In the genomic region with DNA sequence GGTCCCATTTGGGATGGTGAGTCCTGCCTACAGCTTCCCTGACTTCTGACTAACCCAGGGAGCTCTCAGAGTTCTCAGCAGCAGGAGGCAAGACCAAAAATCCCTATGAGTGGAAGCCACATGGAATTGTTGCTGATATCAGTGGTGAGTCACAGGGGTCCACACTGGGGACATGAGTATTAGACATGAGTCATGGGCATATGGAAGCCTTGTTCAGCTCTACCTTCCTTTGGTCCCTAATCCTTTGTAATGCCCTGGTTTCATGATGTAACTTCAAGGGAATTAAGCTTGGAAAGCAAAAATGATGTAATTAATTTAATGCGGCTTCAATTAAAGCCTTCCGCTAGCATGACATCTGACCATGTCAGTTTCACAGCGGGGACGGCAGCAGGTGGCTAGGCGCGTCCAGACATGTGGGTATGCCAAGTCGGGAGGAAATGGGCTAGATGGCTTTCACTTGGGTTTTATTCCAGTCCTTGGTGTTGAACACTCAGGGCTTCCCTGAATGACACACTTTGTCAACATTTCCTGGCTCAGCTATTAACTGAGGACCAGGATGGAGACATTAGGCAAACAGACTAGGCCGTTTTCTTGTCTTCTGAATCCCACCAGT, we compare ENCODE assay signal across 1 cellular context.
TF ChIP-seq lines count a peak whose summit lies in the region.

No MANE protein-coding gene starts in this region.

TF ChIP-seq in HepG2, 621 proteins besides CTCF, POLR2A, EP300 and RAD21:
- TF ChIP-seq SSRP1 (CRISPR knock-in tag; IDR thresholded peaks at IDR 0.05) (no peak), HOXA5 (CRISPR knock-in tag; IDR thresholded peaks at IDR 0.05) (no peak), ZNF354B (CRISPR knock-in tag; IDR thresholded peaks at IDR 0.05) (no peak), ZNF367 (CRISPR knock-in tag; IDR thresholded peaks at IDR 0.05; ENCODE audit: borderline replicate concordance) (no peak), THAP11 (CRISPR knock-in tag; IDR thresholded peaks at IDR 0.05) (no peak), ZNF264 (CRISPR knock-in tag; IDR thresholded peaks at IDR 0.05) (no peak), BRCA1 (CRISPR knock-in tag; IDR thresholded peaks at IDR 0.05) (no peak), TMF1 (CRISPR knock-in tag; IDR thresholded peaks at IDR 0.05; ENCODE audit: low read depth) (no peak), RARG (CRISPR knock-in tag; IDR thresholded peaks at IDR 0.05; ENCODE audit: low read depth) (no peak), ZC3H4 (CRISPR knock-in tag; IDR thresholded peaks at IDR 0.05; ENCODE audit: borderline replicate concordance) (no peak), PTBP1 (IDR thresholded peaks at IDR 0.05; ENCODE audit: low read depth, low read length, poor library complexity, severe bottlenecking) (no peak)
- TF ChIP-seq, protein P1, sequence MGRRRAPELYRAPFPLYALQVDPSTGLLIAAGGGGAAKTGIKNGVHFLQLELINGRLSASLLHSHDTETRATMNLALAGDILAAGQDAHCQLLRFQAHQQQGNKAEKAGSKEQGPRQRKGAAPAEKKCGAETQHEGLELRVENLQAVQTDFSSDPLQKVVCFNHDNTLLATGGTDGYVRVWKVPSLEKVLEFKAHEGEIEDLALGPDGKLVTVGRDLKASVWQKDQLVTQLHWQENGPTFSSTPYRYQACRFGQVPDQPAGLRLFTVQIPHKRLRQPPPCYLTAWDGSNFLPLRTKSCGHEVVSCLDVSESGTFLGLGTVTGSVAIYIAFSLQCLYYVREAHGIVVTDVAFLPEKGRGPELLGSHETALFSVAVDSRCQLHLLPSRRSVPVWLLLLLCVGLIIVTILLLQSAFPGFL (CRISPR knock-in tag; IDR thresholded peaks at IDR 0.05), result no peak
- TF ChIP-seq, protein P2, sequence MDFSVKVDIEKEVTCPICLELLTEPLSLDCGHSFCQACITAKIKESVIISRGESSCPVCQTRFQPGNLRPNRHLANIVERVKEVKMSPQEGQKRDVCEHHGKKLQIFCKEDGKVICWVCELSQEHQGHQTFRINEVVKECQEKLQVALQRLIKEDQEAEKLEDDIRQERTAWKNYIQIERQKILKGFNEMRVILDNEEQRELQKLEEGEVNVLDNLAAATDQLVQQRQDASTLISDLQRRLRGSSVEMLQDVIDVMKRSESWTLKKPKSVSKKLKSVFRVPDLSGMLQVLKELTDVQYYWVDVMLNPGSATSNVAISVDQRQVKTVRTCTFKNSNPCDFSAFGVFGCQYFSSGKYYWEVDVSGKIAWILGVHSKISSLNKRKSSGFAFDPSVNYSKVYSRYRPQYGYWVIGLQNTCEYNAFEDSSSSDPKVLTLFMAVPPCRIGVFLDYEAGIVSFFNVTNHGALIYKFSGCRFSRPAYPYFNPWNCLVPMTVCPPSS (IDR thresholded peaks at IDR 0.05), result no peak
- TF ChIP-seq, protein P3, sequence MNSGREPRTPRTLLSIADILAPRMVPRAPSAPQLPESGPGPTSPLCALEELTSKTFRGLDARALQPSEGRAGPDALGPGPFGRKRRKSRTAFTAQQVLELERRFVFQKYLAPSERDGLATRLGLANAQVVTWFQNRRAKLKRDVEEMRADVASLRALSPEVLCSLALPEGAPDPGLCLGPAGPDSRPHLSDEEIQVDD (CRISPR knock-in tag; IDR thresholded peaks at IDR 0.05; ENCODE audit: borderline replicate concordance), result no peak
